In the genomic region with DNA sequence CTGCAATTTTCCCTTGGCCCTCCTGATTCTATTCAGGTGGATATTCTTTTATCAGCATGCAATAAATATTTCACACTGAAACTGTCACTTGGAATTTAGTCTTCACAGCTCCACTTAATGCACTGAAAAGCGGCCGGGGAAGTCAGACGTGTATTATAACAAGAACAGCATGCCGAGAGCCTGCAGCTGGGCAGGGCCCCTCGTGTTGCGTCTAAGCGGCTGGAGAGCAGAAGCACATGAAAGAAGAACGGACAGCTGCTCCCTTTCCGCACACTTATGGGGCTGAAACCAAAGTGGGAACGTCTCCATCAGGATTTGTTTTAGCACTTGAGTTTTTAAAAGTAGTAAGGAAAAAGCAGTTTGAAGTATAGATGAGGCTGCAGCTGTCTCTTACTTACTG, we compare ENCODE assay signal across 22 cellular contexts. TPM values are rescaled to one million over a fixed set of nuclear protein-coding genes. Genes with fewer than 3 reads are reported as not detected.
A peak's percentile ranks its signal among the peaks of the same experiment; 100 is the strongest.
DNase-seq lines count a peak whose midpoint lies in the region; ATAC-seq and TF ChIP-seq lines count a peak whose summit lies in the region.
"Had no signal": no experiment of that assay in that cellular context is flagged by ENCODE, and none has a peak within 500 bp of the region (broad histone marks: within the 10 kb centered on the region; RNA-seq: fewer than 3 reads in every experiment).

No MANE protein-coding gene starts in this region.

- no peaks in the 10 kb centered on the region for H3K27me3 ChIP-seq in dorsolateral prefrontal cortex
- H3K27me3 ChIP-seq: BLaER1 treated with 17β-estradiol and CSF1 and Interleukin-3, amounts not matched to agents 10 nM and 100 nM; brain microvascular endothelial cell; ovary had no signal

- H3K27ac ChIP-seq in dorsolateral prefrontal cortex: peak overlapping the region in 57 of 59 donors; percentile 6 to 99 (median 96)
- H3K27ac ChIP-seq: BLaER1 treated with 17β-estradiol and CSF1 and Interleukin-3, amounts not matched to agents 10 nM and 100 nM; brain microvascular endothelial cell; lower lobe of right lung; RWPE1 had no signal

- TF ChIP-seq CTCF in dorsolateral prefrontal cortex (IDR thresholded peaks at IDR 0.05 in 54 of 56, conservative IDR thresholded peaks at IDR 0.05 in 2 of 56; ENCODE audit: low read depth in 1 of 56, partially characterized antibody in 56 of 56): no peak
- no peak for TF ChIP-seq CTCF in nephron (IDR thresholded peaks at IDR 0.05; ENCODE audit: unreplicated experiment in 3 of 3)

- peak overlapping the region in 1 of 3 experiments; percentile 20 for H3K4me3 Mint-ChIP-seq in nephron
- H3K4me3 Mint-ChIP-seq: activated naive CD8-positive, alpha-beta T cell treated with anti-CD3 and anti-CD28 coated beads, Interleukin-2, amount 50 U/mL, for 24 hours; T-helper 2 cell treated with Interferon-gamma antibody and Interleukin-4, amounts not matched to agents 5 μg/mL and 100 μg/mL, for 36 hours had no signal

- peaks cover 68% of the 10 kb centered on the region for H3K4me1 Mint-ChIP-seq in nephron

- DNase-seq in G401 (ENCODE audit: low spot score): peak; percentile 8
- peak; percentile 45 to 71 for DNase-seq in NCI-H526 (lab: John Stamatoyannopoulos, UW)
- DNase-seq in dorsolateral prefrontal cortex: peak in 3 of 10 donors; percentile 48 to 60 (median 56)
- DNase-seq in NK-92 (lab: John Stamatoyannopoulos, UW; ENCODE audit: unreplicated experiment): no peak
- no peak for DNase-seq in stimulated activated CD4-positive, alpha-beta T cell treated with anti-CD3 and anti-CD28 coated beads, Interleukin-15, amount 100 ng/mL, for 24 hours
- DNase-seq in stimulated activated CD4-positive, alpha-beta T cell treated with anti-CD3 and anti-CD28 coated beads, Interleukin-4, amount 100 ng/mL, for 24 hours: no peak
- DNase-seq: activated effector memory CD4-positive, alpha-beta T cell treated with Interleukin-2 at 50 U/mL for 16 hours; activated naive CD8-positive, alpha-beta T cell treated with anti-CD3 and anti-CD28 coated beads, Interleukin-2, amount 50 U/mL, for 24 hours; brain microvascular endothelial cell; Calu3; EL; hippocampal formation; KG1; lower lobe of right lung; NCI-H1694; NCI-H446 treated with DMSO at 0.1 percent for 48 hours; ovary had no signal

- in situ Hi-C loops in G401 (cut with HindIII; ENCODE audit: low sequenced_read_pairs): no loop called here

- no peaks in the 10 kb centered on the region for H3K27me3 Mint-ChIP-seq in nephron (ENCODE audit: low read depth)
- H3K27me3 Mint-ChIP-seq: activated naive CD8-positive, alpha-beta T cell treated with anti-CD3 and anti-CD28 coated beads, Interleukin-2, amount 50 U/mL, for 24 hours had no signal

- H3K27ac Mint-ChIP-seq in nephron: peak overlapping the region; percentile 60 to 97 (median 90)
- H3K27ac Mint-ChIP-seq: activated naive CD8-positive, alpha-beta T cell treated with anti-CD3 and anti-CD28 coated beads, Interleukin-2, amount 50 U/mL, for 24 hours; T-helper 2 cell treated with Interferon-gamma antibody and Interleukin-4, amounts not matched to agents 5 μg/mL and 100 μg/mL, for 36 hours had no signal

- H3K36me3 Mint-ChIP-seq in nephron (ENCODE audit: low read depth): no peaks in the 10 kb centered on the region

- H3K9me3 Mint-ChIP-seq in nephron: no peaks in the 10 kb centered on the region
- H3K9me3 Mint-ChIP-seq: activated naive CD8-positive, alpha-beta T cell treated with anti-CD3 and anti-CD28 coated beads, Interleukin-2, amount 50 U/mL, for 24 hours; T-helper 2 cell treated with Interferon-gamma antibody and Interleukin-4, amounts not matched to agents 5 μg/mL and 100 μg/mL, for 36 hours had no signal

- no peak for ATAC-seq in GM18870 (IDR thresholded peaks at IDR 0.05; ENCODE audit: unreplicated experiment)
- ATAC-seq: activated naive CD8-positive, alpha-beta T cell treated with anti-CD3 and anti-CD28 coated beads, Interleukin-2, amount 50 U/mL, for 24 hours; lower lobe of right lung had no signal

- intact Hi-C loops in dorsolateral prefrontal cortex (cut with DNase I): loop anchor here in 1 of 2 donors (10.0 kb wide), 1 partner anchor 49 kb away; no protein-coding TSS in a partner anchor

- H3K4me3 ChIP-seq in dorsolateral prefrontal cortex: no peak overlapping the region
- H3K4me3 ChIP-seq: BLaER1 treated with 17β-estradiol and CSF1 and Interleukin-3, amounts not matched to agents 10 nM and 100 nM; lower lobe of right lung; ovary had no signal

RNA-seq across cellular contexts. Expression of gene LYRM4, which starts 57.2 kb away (rescaled TPM):
- 39.1 and 55.9 TPM in 2 replicates for total RNA-seq in G401 (2014; rRNA removed; shearing (Covaris generic))
- total RNA-seq in dorsolateral prefrontal cortex: 10 to 100 TPM; 23.8 to 53.4 (median 36.9) TPM

RNA-seq across cellular contexts. Expression of gene FARS2, which starts 57.7 kb away (rescaled TPM):
- total RNA-seq in G401 (2014; rRNA removed; shearing (Covaris generic)): 17.7 and 23.8 TPM in 2 replicates
- total RNA-seq in dorsolateral prefrontal cortex: 10 to 100 TPM; 16.9 to 38.4 (median 25.4) TPM

Comparison
In these comparisons a context has a peak if more than half of its experiments do, and no peak if none do; other contexts are left out.
1. DNase-seq: peak in G401 (single experiment) and NCI-H526 (2 of 2); none in NK-92 (single experiment), stimulated activated CD4-positive, alpha-beta T cell treated with anti-CD3 and anti-CD28 coated beads, Interleukin-15, amount 100 ng/mL, for 24 hours (single experiment) and stimulated activated CD4-positive, alpha-beta T cell treated with anti-CD3 and anti-CD28 coated beads, Interleukin-4, amount 100 ng/mL, for 24 hours (single experiment).